In the genomic region with DNA sequence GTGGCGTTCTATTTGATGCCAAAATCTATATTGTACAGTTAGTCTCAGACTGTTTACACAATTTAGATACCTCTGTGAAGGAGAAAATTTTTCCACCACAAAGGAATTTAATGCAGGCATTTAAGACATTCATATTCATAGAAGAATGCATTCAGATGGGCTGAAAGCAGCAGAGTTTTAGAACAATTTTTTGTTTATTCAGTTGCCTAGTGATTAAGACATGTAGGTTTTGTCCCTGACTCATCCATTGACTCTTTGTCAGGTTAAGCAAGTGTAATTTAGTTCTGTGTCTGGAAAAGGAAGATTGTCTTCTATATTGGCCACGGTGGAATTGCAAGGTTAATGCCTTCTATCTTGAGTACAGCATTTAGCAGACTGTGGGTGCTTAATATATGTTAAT, we compare ENCODE assay signal across 15 cellular contexts.
DNase-seq lines count a peak whose midpoint lies in the region; ATAC-seq and TF ChIP-seq lines count a peak whose summit lies in the region.
"Had no signal": no experiment of that assay in that cellular context is flagged by ENCODE, and none has a peak within 500 bp of the region (broad histone marks: within the 10 kb centered on the region; RNA-seq: fewer than 3 reads in every experiment).

No MANE protein-coding gene starts in this region.

- no peak for ATAC-seq in HG02588 (IDR thresholded peaks at IDR 0.05; ENCODE audit: unreplicated experiment)
- ATAC-seq: HCT116 had no signal

- no peaks in the 10 kb centered on the region for H3K27me3 ChIP-seq in suprapubic skin
- H3K27me3 ChIP-seq: transverse colon had no signal

- 81% methylated on average over 2 of the region's 2 CpGs for whole genome bisulfite sequencing in suprapubic skin

- no peak overlapping the region for H3K4me3 ChIP-seq in suprapubic skin
- H3K4me3 ChIP-seq: transverse colon had no signal

- no peaks in the 10 kb centered on the region for H3K36me3 ChIP-seq in suprapubic skin
- H3K36me3 ChIP-seq: transverse colon had no signal

- H3K9me3 ChIP-seq in suprapubic skin = no peaks in the 10 kb centered on the region
- H3K9me3 ChIP-seq: transverse colon had no signal

- no peak overlapping the region for H3K27ac ChIP-seq in suprapubic skin
- H3K27ac ChIP-seq: transverse colon had no signal

- no peak for TF ChIP-seq POLR2A in suprapubic skin (IDR thresholded peaks at IDR 0.05)

- no peak for TF ChIP-seq EP300 in suprapubic skin (IDR thresholded peaks at IDR 0.05)

- DNase-seq in A172 (ENCODE audit: low spot score) = peak; percentile 44
- DNase-seq in HCEC 1CT = peak; percentile 83
- DNase-seq in astrocyte of the hippocampus (ENCODE audit: low read depth, low spot score) = peak; percentile 57
- DNase-seq in hepatic stellate cell (ENCODE audit: low spot score) = peak; percentile 37
- no peak for DNase-seq in NCI-H510A treated with DMSO at 0.1 percent for 48 hours (lab: John Stamatoyannopoulos, UW)
- no peak for DNase-seq in suprapubic skin (ENCODE audit: low spot score in 2 of 2)
- no peak for DNase-seq in NCI-H2107 treated with DMSO at 0.1 percent for 48 hours (lab: John Stamatoyannopoulos, UW; ENCODE audit: unreplicated experiment)
- DNase-seq: activated CD4-positive, CD25-positive, alpha-beta regulatory T cell treated with anti-CD3 and anti-CD28 coated beads, Interleukin-2, amount 50 U/mL, for 72 hours; activated T-cell treated with anti-CD3 and anti-CD28 coated beads, Interleukin-2, amount 50 U/mL, for 48 hours; DND-41; Karpas-422; NCI-H2107; transverse colon had no signal

- H3K4me1 ChIP-seq in suprapubic skin = no peaks in the 10 kb centered on the region

- TF ChIP-seq CTCF in suprapubic skin (IDR thresholded peaks at IDR 0.05) = no peak

Comparison
In these comparisons a context has a peak if more than half of its experiments do, and no peak if none do; other contexts are left out.
1. DNase-seq: peak in A172 (single experiment), HCEC 1CT (single experiment), astrocyte of the hippocampus (single experiment) and hepatic stellate cell (single experiment); none in NCI-H510A treated with DMSO at 0.1 percent for 48 hours (single experiment), suprapubic skin (0 of 2) and NCI-H2107 treated with DMSO at 0.1 percent for 48 hours (single experiment).